Comparison of ENCODE assay signal across 9 cellular contexts in genomic region chr20:61896058-61896961, GRCh38.
DNase-seq lines count a peak whose midpoint lies in the region; ATAC-seq and TF ChIP-seq lines count a peak whose summit lies in the region.
"Had no signal": no experiment of that assay in that cellular context is flagged by ENCODE, and none has a peak within 500 bp of the region (broad histone marks: within the 10 kb centered on the region; RNA-seq: fewer than 3 reads in every experiment).

No MANE protein-coding gene starts in this region.

- H3K9me3 ChIP-seq in lung (ENCODE audit: control insufficient read depth in 2 of 2, insufficient read depth in 1 of 2, low read length in 1 of 2) (peaks cover 0 to 5% of the 10 kb centered on the region in 2 donors), upper lobe of left lung (no peaks in the 10 kb centered on the region)
- H3K9me3 ChIP-seq: neutrophil had no signal

- H3K36me3 ChIP-seq in lung (ENCODE audit: control insufficient read depth in 2 of 2, insufficient read depth in 2 of 2, low read length in 2 of 2) (no peaks in the 10 kb centered on the region), upper lobe of left lung (no peaks in the 10 kb centered on the region)
- H3K36me3 ChIP-seq: neutrophil had no signal

- H3K4me1 ChIP-seq in lung (ENCODE audit: control insufficient read depth in 2 of 2, insufficient read depth in 2 of 2, low read length in 2 of 2) = no peaks in the 10 kb centered on the region
- no peaks in the 10 kb centered on the region for H3K4me1 ChIP-seq in upper lobe of left lung

- peak; percentile 33 for DNase-seq in EL
- peak; percentile 49 for DNase-seq in HK-2 (ENCODE audit: unreplicated experiment)
- DNase-seq in SHP77 (lab: John Stamatoyannopoulos, UW) = peak; percentile 53 to 82
- DNase-seq in dermis blood vessel endothelial cell = peak; percentile 74
- no peak for DNase-seq in lung (ENCODE audit: low spot score)
- peak in 1 of 2 donors; percentile 84 for DNase-seq in upper lobe of left lung
- DNase-seq in NCI-H1694 (lab: John Stamatoyannopoulos, UW) = no peak

- no peak for TF ChIP-seq POLR2A in upper lobe of left lung (IDR thresholded peaks at IDR 0.05)

- H3K4me3 ChIP-seq in lung = no peak overlapping the region
- no peak overlapping the region for H3K4me3 ChIP-seq in upper lobe of left lung

- WGBS in lung, 2 donors = 27 to 44% methylated on average over 28 of the region's 28 CpGs
- WGBS in upper lobe of left lung, 2 donors = 37 to 59% methylated on average over 11 to 28 of the region's 28 CpGs

- ATAC-seq in lung (ENCODE audit: insufficient read depth, low FRiP score) = no peak
- peak; percentile 20 to 44 for ATAC-seq in upper lobe of left lung (ENCODE audit: low FRiP score in 2 of 2)
- ATAC-seq in GM19328 (IDR thresholded peaks at IDR 0.05; ENCODE audit: unreplicated experiment) = no peak

- TF ChIP-seq EP300 in upper lobe of left lung (IDR thresholded peaks at IDR 0.05) = no peak

- no peak overlapping the region for H3K27ac ChIP-seq in lung (ENCODE audit: low read depth in 1 of 2, low read length in 1 of 2)
- no peak overlapping the region for H3K27ac ChIP-seq in upper lobe of left lung
- H3K27ac ChIP-seq: neutrophil had no signal

- peak; percentile 27 for TF ChIP-seq CTCF in lung (IDR thresholded peaks at IDR 0.05; ENCODE audit: control extremely low read depth, extremely low read depth)
- TF ChIP-seq CTCF in upper lobe of left lung (IDR thresholded peaks at IDR 0.05) = peak in 5 of 6 experiments; percentile 27 to 66 (median 50)

- H3K27me3 ChIP-seq in lung (ENCODE audit: control insufficient read depth, insufficient read depth) = no peaks in the 10 kb centered on the region
- peaks cover 0 to 5% (median 0%) of the 10 kb centered on the region in 4 donors for H3K27me3 ChIP-seq in upper lobe of left lung
- H3K27me3 ChIP-seq: neutrophil had no signal

Comparison
In these comparisons a context has a peak if more than half of its experiments do, and no peak if none do; other contexts are left out.
1. DNase-seq: peak in EL (single experiment), HK-2 (single experiment), SHP77 (2 of 2) and dermis blood vessel endothelial cell (single experiment); none in lung (single experiment) and NCI-H1694 (single experiment).
2. ATAC-seq: peak in upper lobe of left lung (2 of 2); none in lung (single experiment) and GM19328 (single experiment).